8 cellular contexts compared by ENCODE assay signal in the genomic region with DNA sequence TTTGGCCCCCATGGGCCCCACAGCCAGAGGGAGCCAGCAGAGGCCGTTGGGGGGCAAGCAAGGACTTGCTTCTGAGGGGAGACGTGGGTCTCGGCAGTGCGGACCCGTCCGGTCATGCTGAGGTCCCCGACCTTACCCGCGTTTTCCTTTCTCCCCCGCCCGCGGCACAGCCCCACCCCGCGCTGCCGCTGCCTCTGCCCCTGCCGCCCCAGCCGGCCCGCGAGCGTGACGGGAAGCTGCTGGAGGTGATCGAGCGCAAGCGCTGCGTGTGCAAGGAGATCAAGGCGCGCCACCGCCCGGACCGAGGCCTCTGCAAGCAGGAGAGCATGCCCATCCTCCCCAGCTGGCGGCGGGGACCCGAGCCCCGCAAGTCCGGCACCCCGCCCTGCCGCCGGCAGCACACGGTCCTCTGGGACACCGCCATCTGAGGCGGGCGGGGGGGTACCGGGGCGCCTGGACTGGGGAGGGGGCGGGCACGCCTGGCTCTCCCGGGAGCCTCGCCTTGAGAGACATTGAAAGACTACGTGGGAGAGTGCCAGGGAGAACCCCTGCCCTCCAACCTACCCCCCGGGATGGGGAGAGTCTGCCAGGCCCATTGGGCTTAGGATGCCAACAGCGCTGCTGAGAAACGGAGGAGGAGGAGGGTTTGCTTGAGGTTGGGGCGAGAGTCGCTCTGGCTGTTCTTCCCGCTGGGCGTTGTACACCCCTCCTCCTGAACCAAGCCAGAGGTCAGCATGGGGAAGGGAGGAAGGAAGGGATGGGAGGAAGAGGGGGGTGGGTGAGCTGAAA. TPM values are rescaled to one million over a fixed set of nuclear protein-coding genes. Genes with fewer than 3 reads are reported as not detected.
A peak's percentile ranks its signal among the peaks of the same experiment; 100 is the strongest.
DNase-seq lines count a peak whose midpoint lies in the region; ATAC-seq and TF ChIP-seq lines count a peak whose summit lies in the region.

No MANE protein-coding gene starts in this region.

- 9 to 19% methylated on average over 10 to 18 of the region's 56 CpGs for WGBS in upper lobe of left lung, 2 donors

- no peak for TF ChIP-seq EP300 in upper lobe of left lung (IDR thresholded peaks at IDR 0.05)

- ATAC-seq in upper lobe of left lung (ENCODE audit: low FRiP score in 2 of 2) (peak in 1 of 2 donors; percentile 66), HG02571 (IDR thresholded peaks at IDR 0.05; ENCODE audit: unreplicated experiment) (no peak), GM21381 (IDR thresholded peaks at IDR 0.05; ENCODE audit: unreplicated experiment) (no peak)

- peaks cover 9% of the 10 kb centered on the region for H3K36me3 Mint-ChIP-seq in nephron progenitor cell (ENCODE audit: low read depth)

- H3K9me3 Mint-ChIP-seq in nephron progenitor cell: no peaks in the 10 kb centered on the region

- TF ChIP-seq CTCF in epithelial cell of proximal tubule (conservative IDR thresholded peaks at IDR 0.05; ENCODE audit: low read depth, low read length) (peak; percentile 19), nephron progenitor cell (IDR thresholded peaks at IDR 0.05) (no peak), upper lobe of left lung (IDR thresholded peaks at IDR 0.05) (peak in 1 of 6 experiments; percentile 11)

- TF ChIP-seq POLR2A in upper lobe of left lung (IDR thresholded peaks at IDR 0.05): no peak

- no peaks in the 10 kb centered on the region for H3K36me3 ChIP-seq in upper lobe of left lung

- H3K27ac ChIP-seq in upper lobe of left lung: no peak overlapping the region

- H3K27me3 Mint-ChIP-seq in nephron progenitor cell (ENCODE audit: low read depth, poor library complexity): peaks cover 18% of the 10 kb centered on the region

- DNase-seq in NCI-H82 (lab: John Stamatoyannopoulos, UW) (peak; percentile 37), NCI-H82 treated with DMSO at 0.1 percent for 48 hours (lab: John Stamatoyannopoulos, UW; ENCODE audit: unreplicated experiment) (no peak), epithelial cell of proximal tubule (ENCODE audit: low read depth) (no peak), nephron progenitor cell (peak; percentile 77), upper lobe of left lung (peak in 1 of 2 donors; percentile 92)
- DNase-seq in activated CD8-positive, alpha-beta memory T cell treated with anti-CD3 and anti-CD28 coated beads for 24 hours: peak; percentile 84

- peaks cover 11 to 14% (median 13%) of the 10 kb centered on the region in 4 donors for H3K4me1 ChIP-seq in upper lobe of left lung

- peaks cover 63% of the 10 kb centered on the region for H3K4me1 Mint-ChIP-seq in nephron progenitor cell

- peak overlapping the region; percentile 42 for H3K4me3 ChIP-seq in epithelial cell of proximal tubule (ENCODE audit: low read depth, low read length)
- H3K4me3 ChIP-seq in upper lobe of left lung: peak overlapping the region in 3 of 4 donors; percentile 35 to 46 (median 41)

- H3K4me3 Mint-ChIP-seq in nephron progenitor cell: peak overlapping the region; percentile 72

- no peak overlapping the region for H3K27ac Mint-ChIP-seq in nephron progenitor cell

- H3K27me3 ChIP-seq in upper lobe of left lung: no peaks in the 10 kb centered on the region

- no peaks in the 10 kb centered on the region for H3K9me3 ChIP-seq in upper lobe of left lung

RNA-seq across cellular contexts. Expression of a gene that starts 9.9 kb away (rescaled TPM):
- total RNA-seq in epithelial cell of proximal tubule: 0.72 and 1.2 TPM in 2 replicates
- 1 to 10 TPM in 2 of 6 donors, under 1 TPM in 3, not detected in 1; 0.15 to 1.4 (median 0.89) TPM for total RNA-seq in upper lobe of left lung

RNA-seq across cellular contexts. Expression of a gene that starts 14.7 kb away (rescaled TPM):
- total RNA-seq in epithelial cell of proximal tubule (36.6 and 45.4 TPM in 2 replicates), upper lobe of left lung (10 to 100 TPM; 25.7 to 91.2 (median 69.0) TPM)

RNA-seq across cellular contexts. Expression of a gene that starts 29.6 kb away (rescaled TPM):
- 0.65 TPM in 1 of 2 replicates, not detected in the other for total RNA-seq in epithelial cell of proximal tubule
- 1 to 10 TPM in 2 of 6 donors, under 1 TPM in 2, not detected in 2; 0.59 to 2.1 (median 1.3) TPM for total RNA-seq in upper lobe of left lung

RNA-seq across cellular contexts. Expression of a gene that starts 45.3 kb away (rescaled TPM):
- total RNA-seq in epithelial cell of proximal tubule: 10.9 and 17.4 TPM in 2 replicates
- 10 to 100 TPM; 14.3 to 33.1 (median 20.4) TPM for total RNA-seq in upper lobe of left lung

RNA-seq across cellular contexts. Expression of a gene that starts 57.4 kb away (rescaled TPM):
- 78.6 and 127 TPM in 2 replicates for total RNA-seq in epithelial cell of proximal tubule
- total RNA-seq in upper lobe of left lung: 10 to 100 TPM; 24.3 to 56.8 (median 30.0) TPM

Comparison
In these comparisons a context has a peak if more than half of its experiments do, and no peak if none do; other contexts are left out.
1. DNase-seq: peak in NCI-H82 (single experiment), activated CD8-positive, alpha-beta memory T cell treated with anti-CD3 and anti-CD28 coated beads for 24 hours (single experiment) and nephron progenitor cell (single experiment); none in NCI-H82 treated with DMSO at 0.1 percent for 48 hours (single experiment) and epithelial cell of proximal tubule (single experiment).